ENCODE assay signal across 17 cellular contexts in genomic region chr20:32893263-32893877, GRCh38. TPM values are rescaled to one million over a fixed set of nuclear protein-coding genes. Genes with fewer than 3 reads are reported as not detected.
A peak's percentile ranks its signal among the peaks of the same experiment; 100 is the strongest.
DNase-seq lines count a peak whose midpoint lies in the region; ATAC-seq, FAIRE-seq and TF ChIP-seq lines count a peak whose summit lies in the region.
"Had no signal": no experiment of that assay in that cellular context is flagged by ENCODE, and none has a peak within 500 bp of the region (broad histone marks: within the 10 kb centered on the region; RNA-seq: fewer than 3 reads in every experiment).

No MANE protein-coding gene starts in this region.

- no TSS peak for BruUV-seq in HepG2 (replicated peaks; lab: Mats Ljungman, UMichigan)

- FAIRE-seq in bronchial epithelial cell (lab: Jason Lieb, UNC) = peak; percentile 52
- no peak for FAIRE-seq in HepG2 (lab: Jason Lieb, UNC)
- FAIRE-seq: D721Med, G401.6, GM12891, HTR-8/SVneo had no signal

- TF ChIP-seq CTCF in bronchial epithelial cell (IDR thresholded peaks at IDR 0.05; ENCODE audit: insufficient read depth, low read length, severe bottlenecking) (no peak), HepG2 (CRISPR knock-in tag; IDR thresholded peaks at IDR 0.05) (no peak)

- CTCF ChIA-PET in HepG2 (lab: Yijun Ruan, JAX; ENCODE audit: low intra/inter-chr PET ratio, low total read pairs) = interaction anchor here (3.3 kb wide), 1 partner anchor 104 kb away, joined by 20 read pairs; no protein-coding TSS in a partner anchor

- H3K27me3 ChIP-seq in BLaER1 = no peaks in the 10 kb centered on the region
- no peaks in the 10 kb centered on the region for H3K27me3 ChIP-seq in Karpas-422 (ENCODE audit: low read length)
- H3K27me3 ChIP-seq in bronchial epithelial cell (ENCODE audit: control insufficient read depth, insufficient read depth, low read length) = peaks cover 2% of the 10 kb centered on the region
- peaks cover 5 to 34% of the 10 kb centered on the region in 2 experiments; a peak in 3 of 5 replicates for H3K27me3 ChIP-seq in HepG2 (ENCODE audit: control insufficient read depth in 1 of 2, insufficient read depth in 2 of 2, low read length in 2 of 2)

- H3K4me1 ChIP-seq in BLaER1 = peaks cover 69% of the 10 kb centered on the region
- peaks cover 10% of the 10 kb centered on the region for H3K4me1 ChIP-seq in Karpas-422 (ENCODE audit: low read length)
- no peaks in the 10 kb centered on the region for H3K4me1 ChIP-seq in HepG2 (ENCODE audit: insufficient read depth, low read length)

- TF ChIP-seq POLR2A in HepG2 (IDR thresholded peaks at IDR 0.05; ENCODE audit: insufficient read depth in 1 of 2, low read depth in 2 of 2, low read length in 2 of 2) = no peak

- H3K4me3 ChIP-seq in BLaER1 (no peak overlapping the region), Karpas-422 (ENCODE audit: low read length) (no peak overlapping the region), bronchial epithelial cell (ENCODE audit: low read depth, low read length) (no peak overlapping the region), HepG2 (replicated peaks in 1 of 3; ENCODE audit: insufficient read depth in 1 of 3, low read depth in 2 of 3, low read length in 3 of 3) (no peak overlapping the region)
- H3K4me3 ChIP-seq: GM23248 had no signal

- H3K9me3 ChIP-seq in BLaER1 (no peaks in the 10 kb centered on the region), Karpas-422 (ENCODE audit: low read length) (no peaks in the 10 kb centered on the region), HepG2 (ENCODE audit: low read length) (no peaks in the 10 kb centered on the region)

- no peak for TF ChIP-seq RAD21 in HepG2 (CRISPR knock-in tag; IDR thresholded peaks at IDR 0.05)

- intact Hi-C loops in HepG2 (cut with micrococcal nuclease; ENCODE audit: unreplicated experiment) = no loop called here

- WGBS in HepG2 (ENCODE audit: low lambda C conversion rate) = 52% methylated on average over 14 of the region's 14 CpGs

- DNase-seq in Karpas-422 = no peak
- no peak for DNase-seq in bronchial epithelial cell (ENCODE audit: low read depth)
- no peak for DNase-seq in HepG2 (ENCODE audit: low spot score)
- no peak for DNase-seq in NCI-H1105 treated with DMSO at 0.1 percent for 48 hours (lab: John Stamatoyannopoulos, UW)
- DNase-seq in HCEC 1CT = no peak
- DNase-seq: DMS153, DMS79 treated with DMSO at 0.1 percent for 48 hours had no signal

- H3K9ac ChIP-seq in BLaER1 (no peak overlapping the region), Karpas-422 (ENCODE audit: low read length) (no peak overlapping the region), HepG2 (ENCODE audit: insufficient read depth, low read depth, low read length) (no peak overlapping the region)
- H3K9ac ChIP-seq: GM23248 had no signal

- H4K20me1 ChIP-seq in BLaER1 (no peaks in the 10 kb centered on the region), Karpas-422 (ENCODE audit: insufficient read depth, low read depth, low read length) (no peaks in the 10 kb centered on the region), HepG2 (ENCODE audit: insufficient read depth, low read length) (no peaks in the 10 kb centered on the region)

- no peaks in the 10 kb centered on the region for H3K79me2 ChIP-seq in Karpas-422 (ENCODE audit: low read length)
- no peaks in the 10 kb centered on the region for H3K79me2 ChIP-seq in HepG2 (ENCODE audit: insufficient read depth, low read length)

- H3K36me3 ChIP-seq in BLaER1 (no peaks in the 10 kb centered on the region), Karpas-422 (ENCODE audit: insufficient read depth, low read length) (no peaks in the 10 kb centered on the region), bronchial epithelial cell (ENCODE audit: control insufficient read depth, insufficient read depth, low read length) (no peaks in the 10 kb centered on the region), HepG2 (replicated peaks in 1 of 2; ENCODE audit: control insufficient read depth in 1 of 2, insufficient read depth in 2 of 2, low read length in 2 of 2) (no peaks in the 10 kb centered on the region)

- ATAC-seq in HepG2 (no peak), esophagus mucosa (no peak), HG03571 (IDR thresholded peaks at IDR 0.05; ENCODE audit: unreplicated experiment) (no peak)
- ATAC-seq: CD8-positive, alpha-beta T cell had no signal

- no peak overlapping the region for H2AFZ ChIP-seq in Karpas-422 (ENCODE audit: low read length)
- H2AFZ ChIP-seq in HepG2 (ENCODE audit: low read length) = no peak overlapping the region
- H2AFZ ChIP-seq: GM23248 had no signal

- H3K27ac ChIP-seq in BLaER1 = no peak overlapping the region
- H3K27ac ChIP-seq in Karpas-422 (ENCODE audit: low read length) = no peak overlapping the region
- H3K27ac ChIP-seq in HepG2 (ENCODE audit: extremely low read length, insufficient read depth, low read length) = no peak overlapping the region
- H3K27ac ChIP-seq: GM23248 had no signal

- POLR2A ChIA-PET in HepG2 (lab: Yijun Ruan, JAX) = no interaction called here

- in situ Hi-C loops in HepG2 (cut with HindIII; ENCODE audit: extremely low pct_ligation_motif_present, low pct_unique_long_range_greater_than_20kb) = loop anchor here (5.0 kb wide), 1 partner anchor 101 kb away; no protein-coding TSS in a partner anchor

- H3K4me2 ChIP-seq in BLaER1 (peak overlapping the region; percentile 77), Karpas-422 (ENCODE audit: low read depth, low read length, poor library complexity, severe bottlenecking) (peak overlapping the region; percentile 32), HepG2 (ENCODE audit: low read depth, low read length) (no peak overlapping the region)

- TF ChIP-seq EP300 in HepG2 (IDR thresholded peaks at IDR 0.05; ENCODE audit: low read depth in 2 of 2, low read length in 2 of 2) (no peak), HepG2 (CRISPR knock-in tag; IDR thresholded peaks at IDR 0.05; ENCODE audit: borderline replicate concordance) (no peak)

- H3K9me2 ChIP-seq in Karpas-422 (replicated peaks; ENCODE audit: insufficient read depth, low read length) = no peaks in the 10 kb centered on the region

TF ChIP-seq in HepG2, 621 proteins besides CTCF, POLR2A, EP300 and RAD21 (continues in another document):
- TF ChIP-seq SMAD1 (CRISPR knock-in tag; IDR thresholded peaks at IDR 0.05; ENCODE audit: borderline replicate concordance, low read depth) (peak; percentile 3; the same call in 1 of the 2 replicates), TRIM24 (CRISPR knock-in tag; IDR thresholded peaks at IDR 0.05) (no peak), KDM4B (CRISPR knock-in tag; IDR thresholded peaks at IDR 0.05) (no peak), ZNF629 (CRISPR knock-in tag; conservative IDR thresholded peaks at IDR 0.05) (no peak), RFX3 (CRISPR knock-in tag; IDR thresholded peaks at IDR 0.05) (no peak), ETV5 (CRISPR knock-in tag; IDR thresholded peaks at IDR 0.05; ENCODE audit: borderline replicate concordance) (no peak), ZNF263 (CRISPR knock-in tag; IDR thresholded peaks at IDR 0.05) (no peak), ZNF570 (CRISPR knock-in tag; IDR thresholded peaks at IDR 0.05; ENCODE audit: borderline replicate concordance) (no peak), LRRFIP1 (CRISPR knock-in tag; conservative IDR thresholded peaks at IDR 0.05) (no peak), ZSCAN22 (CRISPR knock-in tag; IDR thresholded peaks at IDR 0.05) (no peak), SOX5 (CRISPR knock-in tag; IDR thresholded peaks at IDR 0.05; ENCODE audit: borderline replicate concordance) (no peak), FOXK2 (IDR thresholded peaks at IDR 0.05) (no peak)

RNA-seq across cellular contexts. Expression of gene EFCAB8, which starts 34.6 kb away (rescaled TPM):
- total RNA-seq in Karpas-422 (2014; rRNA removed; shearing (Covaris generic); ENCODE audit: low replicate concordance) = 0.25 and 1.2 TPM in 2 replicates
- total RNA-seq in bronchial epithelial cell = under 0.01 and 0.38 TPM in 2 replicates
- total RNA-seq in HepG2 (2016; rRNA removed; fragmentation: Illumina TruSeq; extraction: Trizol) = 0.22 TPM in 1 of 2 replicates, not detected in the other
- 0.10 TPM in 1 of 2 replicates, not detected in the other for total RNA-seq in HepG2 (2016; cell fraction: cytosol; rRNA removed; fragmentation: Illumina TruSeq; extraction: Trizol; ENCODE audit: low read depth)
- not detected in 2 replicates for total RNA-seq in HepG2 (2016; cell fraction: insoluble cytoplasmic fraction; rRNA removed; fragmentation: Illumina TruSeq; extraction: Trizol)
- not detected in 2 replicates for total RNA-seq in HepG2 (2016; cell fraction: membrane; rRNA removed; fragmentation: Illumina TruSeq; extraction: Trizol)
- 0.72 TPM in 1 of 2 replicates, not detected in the other for total RNA-seq in HepG2 (2016; cell fraction: nucleus; rRNA removed; fragmentation: Illumina TruSeq; extraction: Trizol)
- polyA plus RNA-seq in HepG2 (2011; rRNA removed) = 0.15 TPM in 1 of 2 replicates, not detected in the other
- polyA plus RNA-seq in HepG2 (2011; cell fraction: cytosol; rRNA removed) = not detected in 2 replicates
- polyA plus RNA-seq in HepG2 (2011; cell fraction: nucleus; rRNA removed) = 0.31 and 1.2 TPM in 2 replicates
- polyA plus RNA-seq in HepG2 (2012) = not detected in 2 replicates
- not detected in 2 replicates for polyA plus RNA-seq in HepG2 (2016; cell fraction: cytosol; fragmentation: Illumina TruSeq; extraction: Trizol; ENCODE audit: low read depth)
- not detected in 2 replicates for polyA plus RNA-seq in HepG2 (2016; cell fraction: insoluble cytoplasmic fraction; fragmentation: Illumina TruSeq; extraction: Trizol; ENCODE audit: low read depth)
- polyA plus RNA-seq in HepG2 (2016; cell fraction: membrane; fragmentation: Illumina TruSeq; extraction: Trizol; ENCODE audit: low read depth) = not detected in 2 replicates
- polyA plus RNA-seq in HepG2 (2016; cell fraction: nucleus; fragmentation: Illumina TruSeq; extraction: Trizol; ENCODE audit: insufficient read depth, low read depth) = 0.62 and 0.75 TPM in 2 replicates
- not detected in 2 replicates for polyA minus RNA-seq in HepG2 (2011; rRNA and poly(A)+ RNA removed; ENCODE audit: low replicate concordance)
- polyA minus RNA-seq in HepG2 (2011; cell fraction: cytosol; rRNA and poly(A)+ RNA removed) = not detected in 2 replicates
- not detected in 2 replicates for polyA minus RNA-seq in HepG2 (2011; cell fraction: nucleus; rRNA and poly(A)+ RNA removed)
- total RNA-seq in esophagus mucosa = 0.48 TPM
- total RNA-seq: GM23248 had no signal
- polyA plus RNA-seq: CD14-positive monocyte, GM23248 had no signal
